In the genomic region with DNA sequence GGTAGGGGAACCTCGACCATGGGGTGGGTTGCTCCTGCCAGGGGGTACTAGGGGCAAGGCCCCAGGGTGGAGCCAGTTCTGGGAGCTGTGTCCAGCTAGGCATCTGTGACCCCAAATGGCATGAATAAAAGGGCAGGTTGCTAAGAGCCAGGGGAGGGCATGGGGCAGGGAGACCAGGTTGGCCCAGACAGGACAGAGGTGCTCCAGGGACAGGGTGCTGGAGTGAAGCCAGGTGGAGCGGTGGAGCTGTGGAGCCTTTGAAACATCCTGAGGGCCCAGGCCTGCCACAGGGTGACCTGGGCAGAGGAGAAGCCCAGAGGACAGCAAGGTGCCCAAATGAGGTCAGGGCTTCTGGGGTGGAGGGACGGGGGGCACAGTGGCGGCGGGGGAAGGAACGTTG, we compare ENCODE assay signal across 14 cellular contexts. TPM values are rescaled to one million over a fixed set of nuclear protein-coding genes. Genes with fewer than 3 reads are reported as not detected.
DNase-seq lines count a peak whose midpoint lies in the region; ATAC-seq, FAIRE-seq and TF ChIP-seq lines count a peak whose summit lies in the region.
"Not testable (repeated sequence)": the region's sequence is repeated elsewhere in the genome, so short reads cannot be mapped to it uniquely, and the experiment has no call there.
"Had no signal": no experiment of that assay in that cellular context is flagged by ENCODE, and none has a peak within 500 bp of the region (broad histone marks: within the 10 kb centered on the region; RNA-seq: fewer than 3 reads in every experiment).

No MANE protein-coding gene starts in this region.

- H3K36me3 Mint-ChIP-seq in GM23338 (ENCODE audit: low read depth); naive thymus-derived CD4-positive, alpha-beta T cell: not testable (repeated sequence)

- peak; percentile 6 to 31; a peak in 3 of 6 replicates for ATAC-seq in A549
- peak; percentile 20 for ATAC-seq in GM23338
- peak; percentile 6; the same call in 1 of the 3 replicates for ATAC-seq in RWPE2 (ENCODE audit: low read depth)
- peak; percentile 12 for ATAC-seq in K562
- ATAC-seq in Right ventricle myocardium superior (ENCODE audit: poor library complexity) = peak; percentile 60
- ATAC-seq in left lobe of liver = peak; percentile 73
- peak; percentile 11 for ATAC-seq in naive thymus-derived CD4-positive, alpha-beta T cell
- peak; percentile 11 for ATAC-seq in stimulated activated naive CD8-positive, alpha-beta T cell treated with anti-CD3 and anti-CD28 coated beads, Interleukin-15, amount 100 ng/mL, for 72 hours

- H3K79me2 ChIP-seq in GM23338 (replicated peaks; ENCODE audit: insufficient read depth); K562 (ENCODE audit: control insufficient read depth, insufficient read depth, low read length): not testable (repeated sequence)

- not testable (repeated sequence) for H3K27ac ChIP-seq in A549; GM23338 (ENCODE audit: low read depth); RWPE2 (ENCODE audit: poor library complexity, severe bottlenecking); K562 (ENCODE audit: extremely low read depth, low read depth, low read length); naive thymus-derived CD4-positive, alpha-beta T cell (ENCODE audit: low read depth, low read length)

- not testable (repeated sequence) for H3K9me1 ChIP-seq in K562 (ENCODE audit: control insufficient read depth, insufficient read depth, low read length)

- H3K27ac Mint-ChIP-seq in GM23338; naive thymus-derived CD4-positive, alpha-beta T cell; stimulated activated naive CD8-positive, alpha-beta T cell treated with anti-CD3 and anti-CD28 coated beads, Interleukin-15, amount 100 ng/mL, for 72 hours: not testable (repeated sequence)

- TF ChIP-seq RAD21 in A549 (conservative IDR thresholded peaks at IDR 0.05 in 1 of 2, IDR thresholded peaks at IDR 0.05 in 1 of 2); K562 (CRISPR knock-in tag; conservative IDR thresholded peaks at IDR 0.05 in 1 of 2, IDR thresholded peaks at IDR 0.05 in 1 of 2): not testable (repeated sequence)

- not testable (repeated sequence) for H3K9ac ChIP-seq in K562 (ENCODE audit: insufficient read depth in 1 of 2, low read depth in 2 of 2, low read length in 2 of 2)

- H3K27me3 Mint-ChIP-seq in GM23338 (ENCODE audit: insufficient read depth, low read depth, poor library complexity); naive thymus-derived CD4-positive, alpha-beta T cell; stimulated activated naive CD8-positive, alpha-beta T cell treated with anti-CD3 and anti-CD28 coated beads, Interleukin-15, amount 100 ng/mL, for 72 hours: not testable (repeated sequence)

- H3K9me2 ChIP-seq in GM23338 (ENCODE audit: insufficient read depth) = not testable (repeated sequence)

- H2AFZ ChIP-seq in GM23338; K562 (ENCODE audit: low read depth, low read length): not testable (repeated sequence)

- intact Hi-C loops in K562 (cut with micrococcal nuclease) = loop anchor here (10.0 kb wide), 1 partner anchor 64 kb away; no protein-coding TSS in a partner anchor
- intact Hi-C loops in Right ventricle myocardium superior (cut with DNase I) = not testable (repeated sequence)
- intact Hi-C loops in naive thymus-derived CD4-positive, alpha-beta T cell (cut with micrococcal nuclease) = loop anchor here in 1 of 2 donors (10.0 kb wide), 1 partner anchor 114 kb away; no protein-coding TSS in a partner anchor

- not testable (repeated sequence) for BruUV-seq in K562 (replicated peaks; lab: Mats Ljungman, UMichigan)

- CTCF ChIA-PET in A549 (lab: Yijun Ruan, JAX); K562 (lab: Yijun Ruan, JAX; ENCODE audit: low intra/inter-chr PET ratio); naive thymus-derived CD4-positive, alpha-beta T cell (lab: Charles Lee): not testable (repeated sequence)

- not testable (repeated sequence) for FAIRE-seq in A549 (lab: Jason Lieb, UNC); K562 (lab: Jason Lieb, UNC)

- in situ Hi-C loops in K562 (cut with MboI) = loop anchor here (10.0 kb wide), 1 partner anchor 114 kb away; no protein-coding TSS in a partner anchor

- H3K9me3 ChIP-seq in A549; RWPE2 (ENCODE audit: severe bottlenecking); K562 (replicated peaks; ENCODE audit: control insufficient read depth, insufficient read depth, low read depth, low read length); naive thymus-derived CD4-positive, alpha-beta T cell (ENCODE audit: control insufficient read depth in 2 of 3, low read length in 3 of 3): not testable (repeated sequence)

- not testable (repeated sequence) for TF ChIP-seq EP300 in A549 (IDR thresholded peaks at IDR 0.05); K562 (IDR thresholded peaks at IDR 0.05; ENCODE audit: low read length)

- POLR2A ChIA-PET in A549 (lab: Yijun Ruan, JAX); K562 (lab: Yijun Ruan, JAX); naive thymus-derived CD4-positive, alpha-beta T cell (lab: Charles Lee): not testable (repeated sequence)

- not testable (repeated sequence) for H3K4me1 Mint-ChIP-seq in GM23338; stimulated activated naive CD8-positive, alpha-beta T cell treated with anti-CD3 and anti-CD28 coated beads, Interleukin-15, amount 100 ng/mL, for 72 hours
- H3K4me1 Mint-ChIP-seq in naive thymus-derived CD4-positive, alpha-beta T cell = peaks cover 0 to 19% (median 13%) of the 10 kb centered on the region in 7 donors

- not testable (repeated sequence) for TF ChIP-seq CTCF in A549 (IDR thresholded peaks at IDR 0.05); GM23338 (conservative IDR thresholded peaks at IDR 0.05; ENCODE audit: low read depth in 2 of 2); RWPE2 (IDR thresholded peaks at IDR 0.05; ENCODE audit: poor library complexity, severe bottlenecking); K562 (IDR thresholded peaks at IDR 0.05 in 2 of 3, conservative IDR thresholded peaks at IDR 0.05 in 1 of 3; ENCODE audit: insufficient read depth in 2 of 3, low read depth in 1 of 3, low read length in 3 of 3)

- not testable (repeated sequence) for H3K4me3 Mint-ChIP-seq in GM23338; naive thymus-derived CD4-positive, alpha-beta T cell; stimulated activated naive CD8-positive, alpha-beta T cell treated with anti-CD3 and anti-CD28 coated beads, Interleukin-15, amount 100 ng/mL, for 72 hours

- H3K4me2 ChIP-seq in A549; GM23338; K562 (ENCODE audit: insufficient read depth, low read length): not testable (repeated sequence)

- not testable (repeated sequence) for H3F3A ChIP-seq in GM23338 (replicated peaks; ENCODE audit: low read depth)

- H3K4me3 ChIP-seq in A549; GM23338; RWPE2 (ENCODE audit: severe bottlenecking); K562; naive thymus-derived CD4-positive, alpha-beta T cell (ENCODE audit: low read length): not testable (repeated sequence)

- H3K36me3 ChIP-seq in GM23338 (ENCODE audit: insufficient read depth); RWPE2 (ENCODE audit: low read depth); K562 (ENCODE audit: control insufficient read depth, insufficient read depth, low read length): not testable (repeated sequence)
- peaks cover 0 to 20% (median 4%) of the 10 kb centered on the region in 3 experiments for H3K36me3 ChIP-seq in naive thymus-derived CD4-positive, alpha-beta T cell (ENCODE audit: control insufficient read depth in 2 of 3, insufficient read depth in 3 of 3, low read length in 3 of 3)

- H4K20me1 ChIP-seq in GM23338 (replicated peaks; ENCODE audit: insufficient read depth); K562 (replicated peaks; ENCODE audit: control insufficient read depth, insufficient read depth, low read length): not testable (repeated sequence)

- not testable (repeated sequence) for H3K9me3 Mint-ChIP-seq in GM23338; naive thymus-derived CD4-positive, alpha-beta T cell; stimulated activated naive CD8-positive, alpha-beta T cell treated with anti-CD3 and anti-CD28 coated beads, Interleukin-15, amount 100 ng/mL, for 72 hours

- TF ChIP-seq POLR2A in A549 (IDR thresholded peaks at IDR 0.05; ENCODE audit: low read length); K562 (conservative IDR thresholded peaks at IDR 0.05): not testable (repeated sequence)

- H3K27me3 ChIP-seq in GM23338 (ENCODE audit: insufficient read depth); RWPE2 (ENCODE audit: insufficient read depth, poor library complexity, severe bottlenecking); K562 (ENCODE audit: control insufficient read depth in 2 of 2, insufficient read depth in 2 of 2, low read length in 2 of 2); naive thymus-derived CD4-positive, alpha-beta T cell (ENCODE audit: control insufficient read depth in 2 of 2, insufficient read depth in 2 of 2, low read length in 2 of 2): not testable (repeated sequence)

- WGBS in A549 (ENCODE audit: missing lambda C conversion rate) = no CpG with 5 or more reads among the region's 6 CpGs
- no CpG with 5 or more reads among the region's 6 CpGs for WGBS in K562 (ENCODE audit: insufficient coverage, low coverage, missing lambda C conversion rate)

- DNase-seq in A549 (ENCODE audit: low read depth in 1 of 2, low spot score in 1 of 2); GM23338 (ENCODE audit: low spot score); RWPE2 (ENCODE audit: low spot score); K562 (ENCODE audit: extremely low read depth in 1 of 4, low spot score in 3 of 4); Right ventricle myocardium superior; left lobe of liver (ENCODE audit: low spot score); naive thymus-derived CD4-positive, alpha-beta T cell; stimulated activated naive CD8-positive, alpha-beta T cell treated with anti-CD3 and anti-CD28 coated beads, Interleukin-15, amount 100 ng/mL, for 72 hours: not testable (repeated sequence)

- H3K4me1 ChIP-seq in A549; GM23338 (ENCODE audit: insufficient read depth); RWPE2 (ENCODE audit: insufficient read depth, poor library complexity, severe bottlenecking); K562 (replicated peaks in 1 of 2; ENCODE audit: control insufficient read depth in 2 of 2, insufficient read depth in 2 of 2, low read length in 2 of 2); naive thymus-derived CD4-positive, alpha-beta T cell (ENCODE audit: control insufficient read depth in 2 of 2, insufficient read depth in 2 of 2, low read length in 2 of 2): not testable (repeated sequence)

RNA-seq across cellular contexts. Expression of a gene that starts 27.7 kb away (rescaled TPM):
- polyA plus RNA-seq in A549 (2011; rRNA removed) (not detected in 2 replicates), A549 (2017; fragmentation: RNase III; extraction: RNeasy Plus Mini Kit Qiagen cat#74134 plus additional on column Dnase treatment) (not detected in 3 replicates), GM23338 (2016; fragmentation: Nextera tagmentation; extraction: Ambion mirVana) (not detected in 2 replicates), K562 (2011; rRNA removed) (not detected in 2 replicates), K562 (2014; fragmentation: Illumina TruSeq; extraction: Trizol) (not detected in 2 replicates), K562 (2014; fragmentation: Nextera tagmentation; extraction: Ambion mirVana) (not detected), K562 (2014; rRNA removed) (not detected in 2 replicates)
- not detected in 2 replicates for polyA plus RNA-seq in A549 (2012; cell fraction: cytosol; rRNA removed)
- not detected in 2 replicates for polyA plus RNA-seq in A549 (2012; cell fraction: nucleus; rRNA removed)
- not detected in 2 replicates for polyA minus RNA-seq in A549 (2011; rRNA and poly(A)+ RNA removed)
- not detected in 2 replicates for total RNA-seq in GM23338 (2014; rRNA removed; shearing (Covaris generic))
- total RNA-seq in K562 (2011; cell fraction: chromatin; rRNA removed; ENCODE audit: low replicate concordance) = not detected in 2 replicates
- not detected in 2 replicates for total RNA-seq in K562 (2011; cell fraction: nucleolus; rRNA removed)
- total RNA-seq in K562 (2011; cell fraction: nucleoplasm; rRNA removed) = not detected in 2 replicates
- total RNA-seq in K562 (2014; rRNA removed) (not detected in 2 replicates), K562 (2014; rRNA removed; fragmentation: Illumina TruSeq; extraction: Trizol) (not detected in 2 replicates), K562 (2015; rRNA removed; fragmentation: Illumina TruSeq; extraction: Trizol) (not detected in 2 replicates), K562 (2021) (not detected in 2 replicates), Right ventricle myocardium superior (not detected), left lobe of liver (0.20 TPM)
- 0.07 TPM in 1 of 2 replicates, not detected in the other for polyA plus RNA-seq in K562 (2011; cell fraction: cytosol; rRNA removed)
- not detected in 2 replicates for polyA plus RNA-seq in K562 (2011; cell fraction: nucleus; rRNA removed)
- not detected in 2 replicates for polyA plus RNA-seq in K562 (2012)
- polyA minus RNA-seq in K562 (2011; rRNA and poly(A)+ RNA removed) = not detected in 2 replicates
- not detected in 2 replicates for polyA minus RNA-seq in K562 (2011; cell fraction: cytosol; rRNA and poly(A)+ RNA removed)
- not detected in 2 replicates for polyA minus RNA-seq in K562 (2011; cell fraction: nucleus; rRNA and poly(A)+ RNA removed)
- 1 to 10 TPM in 1 of 5 experiments, not detected in 4; 2.5 TPM for total RNA-seq in naive thymus-derived CD4-positive, alpha-beta T cell
- polyA plus RNA-seq in naive thymus-derived CD4-positive, alpha-beta T cell = not detected
- total RNA-seq: CD8-positive, alpha-beta memory T cell; GM23248; H9; HFFc6; PC-3; RPMI7951 had no signal
- polyA plus RNA-seq: CD8-positive, alpha-beta memory T cell; GM23248 had no signal

RNA-seq across cellular contexts. Expression of a gene that starts 33.3 kb away (rescaled TPM):
- polyA plus RNA-seq in A549 (2011; rRNA removed) = 1.6 and 2.6 TPM in 2 replicates
- 2.4 and 4.1 TPM in 2 replicates for polyA plus RNA-seq in A549 (2012; cell fraction: cytosol; rRNA removed)
- polyA plus RNA-seq in A549 (2012; cell fraction: nucleus; rRNA removed) = 4.3 and 5.3 TPM in 2 replicates
- 2.0 to 3.0 TPM (median 2.9 TPM) in 3 replicates for polyA plus RNA-seq in A549 (2017; fragmentation: RNase III; extraction: RNeasy Plus Mini Kit Qiagen cat#74134 plus additional on column Dnase treatment)
- polyA minus RNA-seq in A549 (2011; rRNA and poly(A)+ RNA removed) = 0.95 and 2.7 TPM in 2 replicates
- total RNA-seq in GM23338 (2014; rRNA removed; shearing (Covaris generic)) = 32.5 and 37.0 TPM in 2 replicates
- 5.7 and 7.3 TPM in 2 replicates for polyA plus RNA-seq in GM23338 (2016; fragmentation: Nextera tagmentation; extraction: Ambion mirVana)
- total RNA-seq in K562 (2011; cell fraction: chromatin; rRNA removed; ENCODE audit: low replicate concordance) = 1.8 and 11.3 TPM in 2 replicates
- 6.7 and 7.5 TPM in 2 replicates for total RNA-seq in K562 (2011; cell fraction: nucleolus; rRNA removed)
- 4.0 and 6.0 TPM in 2 replicates for total RNA-seq in K562 (2011; cell fraction: nucleoplasm; rRNA removed)
- total RNA-seq in K562 (2014; rRNA removed) = 3.2 and 4.1 TPM in 2 replicates
- total RNA-seq in K562 (2014; rRNA removed; fragmentation: Illumina TruSeq; extraction: Trizol) = not detected in 2 replicates
- 0.57 and 1.1 TPM in 2 replicates for total RNA-seq in K562 (2015; rRNA removed; fragmentation: Illumina TruSeq; extraction: Trizol)
- total RNA-seq in K562 (2021) = 5.4 and 6.8 TPM in 2 replicates
- polyA plus RNA-seq in K562 (2011; rRNA removed) = 1.7 and 2.5 TPM in 2 replicates
- 2.9 and 5.1 TPM in 2 replicates for polyA plus RNA-seq in K562 (2011; cell fraction: cytosol; rRNA removed)
- 9.6 and 11.4 TPM in 2 replicates for polyA plus RNA-seq in K562 (2011; cell fraction: nucleus; rRNA removed)
- 2.9 and 15.6 TPM in 2 replicates for polyA plus RNA-seq in K562 (2012)
- polyA plus RNA-seq in K562 (2014; fragmentation: Illumina TruSeq; extraction: Trizol) = 1.4 TPM in 1 of 2 replicates, not detected in the other
- polyA plus RNA-seq in K562 (2014; fragmentation: Nextera tagmentation; extraction: Ambion mirVana) = under 1 TPM; 0.04 to 0.07 TPM
- polyA plus RNA-seq in K562 (2014; rRNA removed) = 2.9 and 3.8 TPM in 2 replicates
- polyA minus RNA-seq in K562 (2011; rRNA and poly(A)+ RNA removed) = 0.24 and 0.88 TPM in 2 replicates
- polyA minus RNA-seq in K562 (2011; cell fraction: cytosol; rRNA and poly(A)+ RNA removed) = 1.5 and 2.3 TPM in 2 replicates
- polyA minus RNA-seq in K562 (2011; cell fraction: nucleus; rRNA and poly(A)+ RNA removed) = 2.8 and 3.2 TPM in 2 replicates
- 5.1 TPM for total RNA-seq in Right ventricle myocardium superior
- 38.1 TPM for total RNA-seq in left lobe of liver
- 100 to 1,000 TPM in 2 of 5 experiments, 10 to 100 TPM in 3; 58.6 to 122 (median 72.8) TPM for total RNA-seq in naive thymus-derived CD4-positive, alpha-beta T cell
- polyA plus RNA-seq in naive thymus-derived CD4-positive, alpha-beta T cell = 10 to 100 TPM; 27.2 to 56.0 TPM

Comparison
In these comparisons a context has a peak if more than half of its experiments do, and no peak if none do; other contexts are left out.
1. ATAC-seq: peak in every context shown above with its lines; median percentile 73 in left lobe of liver; 60 in Right ventricle myocardium superior; 20 in GM23338; 18 in A549; 12 in K562; 11 in naive thymus-derived CD4-positive, alpha-beta T cell; 11 in stimulated activated naive CD8-positive, alpha-beta T cell treated with anti-CD3 and anti-CD28 coated beads, Interleukin-15, amount 100 ng/mL, for 72 hours; 6 in RWPE2.